Comparison of ENCODE assay signal across 26 cellular contexts in genomic region chr20:24151621-24152020, GRCh38.
"Had no signal": no experiment of that assay in that cellular context is flagged by ENCODE, and none has a peak within 500 bp of the region (broad histone marks: within the 10 kb centered on the region; RNA-seq: fewer than 3 reads in every experiment).

No MANE protein-coding gene starts in this region.

- H3K36me3 ChIP-seq: left ventricle myocardium inferior, pancreas, right lobe of liver, suprapubic skin, thoracic aorta, tibial artery, uterus had no signal

- H3K4me2 ChIP-seq: smooth muscle cell had no signal

- H3K36me3 Mint-ChIP-seq: natural killer cell treated with Interleukin-12 subunit alpha and Interleukin-12 subunit beta and Interleukin-15 and Interleukin-18, amount 100 ng/mL, for 72 hours; stimulated activated memory B cell treated with anti-CD40 and anti-IgM and Interleukin-4, amounts not matched to agents 10 μg/mL and 1 μg/mL and 100 μg/mL, for 72 hours; type B pancreatic cell had no signal

- H3K9me3 ChIP-seq: left ventricle myocardium inferior, mucosa of descending colon, pancreas, psoas muscle, right lobe of liver, suprapubic skin, thoracic aorta, tibial artery, uterus had no signal

- H3K27me3 ChIP-seq: pancreas, right lobe of liver, uterus had no signal

- H3K4me3 ChIP-seq: left ventricle myocardium inferior, lung, mucosa of descending colon, pancreas, psoas muscle, right lobe of liver, smooth muscle cell, suprapubic skin, thoracic aorta, tibial artery, uterus had no signal

- DNase-seq: head of caudate nucleus; hypothalamus; islet precursor cell; left ventricle myocardium inferior; mesendoderm; midbrain; mucosa of descending colon; naive thymus-derived CD4-positive, alpha-beta T cell; nucleus accumbens; pancreas; psoas muscle; right lobe of liver; stimulated activated CD4-positive, alpha-beta T cell treated with anti-CD3 and anti-CD28 coated beads, Interleukin-1b, Interleukin-23, amount 100 ng/mL, for 48 hours; stimulated activated CD4-positive, alpha-beta T cell treated with anti-CD3 and anti-CD28 coated beads, Interleukin-2, amount 100 ng/mL, for 48 hours; stimulated activated CD4-positive, alpha-beta T cell treated with anti-CD3 and anti-CD28 coated beads, Interleukin-4, amount 100 ng/mL, for 4 hours; stimulated activated CD8-positive, alpha-beta memory T cell treated with anti-CD3 and anti-CD28 coated beads, Interleukin-4, amount 100 ng/mL, for 48 hours; stimulated activated naive CD4-positive, alpha-beta T cell treated with Interleukin-2 at 50 U/mL for 16 hours; tibial artery; uterus had no signal

- H3K4me1 Mint-ChIP-seq: stimulated activated memory B cell treated with anti-CD40 and anti-IgM and Interleukin-4, amounts not matched to agents 10 μg/mL and 1 μg/mL and 100 μg/mL, for 72 hours had no signal

- H3K27me3 Mint-ChIP-seq: natural killer cell treated with Interleukin-12 subunit alpha and Interleukin-12 subunit beta and Interleukin-15 and Interleukin-18, amount 100 ng/mL, for 72 hours had no signal

- H3K27ac Mint-ChIP-seq: natural killer cell treated with Interleukin-12 subunit alpha and Interleukin-12 subunit beta and Interleukin-15 and Interleukin-18, amount 100 ng/mL, for 72 hours; stimulated activated memory B cell treated with anti-CD40 and anti-IgM and Interleukin-4, amounts not matched to agents 10 μg/mL and 1 μg/mL and 100 μg/mL, for 72 hours; type B pancreatic cell had no signal

- H3K4me1 ChIP-seq: left ventricle myocardium inferior, pancreas, psoas muscle, suprapubic skin, tibial artery, uterus had no signal

- H3K27ac ChIP-seq: left ventricle myocardium inferior, pancreas, psoas muscle, right lobe of liver, suprapubic skin, thoracic aorta, tibial artery, uterus had no signal

- ATAC-seq: mucosa of descending colon; naive thymus-derived CD4-positive, alpha-beta T cell; natural killer cell treated with Interleukin-12 subunit alpha and Interleukin-12 subunit beta and Interleukin-15 and Interleukin-18, amount 100 ng/mL, for 72 hours; pancreas; psoas muscle; right lobe of liver; stimulated activated memory B cell treated with anti-CD40 and anti-IgM and Interleukin-4, amounts not matched to agents 10 μg/mL and 1 μg/mL and 100 μg/mL, for 72 hours had no signal

- H3K4me3 Mint-ChIP-seq: naive thymus-derived CD4-positive, alpha-beta T cell; natural killer cell treated with Interleukin-12 subunit alpha and Interleukin-12 subunit beta and Interleukin-15 and Interleukin-18, amount 100 ng/mL, for 72 hours; stimulated activated memory B cell treated with anti-CD40 and anti-IgM and Interleukin-4, amounts not matched to agents 10 μg/mL and 1 μg/mL and 100 μg/mL, for 72 hours; type B pancreatic cell had no signal
